ENCODE assay signal across 11 cellular contexts in the genomic region with DNA sequence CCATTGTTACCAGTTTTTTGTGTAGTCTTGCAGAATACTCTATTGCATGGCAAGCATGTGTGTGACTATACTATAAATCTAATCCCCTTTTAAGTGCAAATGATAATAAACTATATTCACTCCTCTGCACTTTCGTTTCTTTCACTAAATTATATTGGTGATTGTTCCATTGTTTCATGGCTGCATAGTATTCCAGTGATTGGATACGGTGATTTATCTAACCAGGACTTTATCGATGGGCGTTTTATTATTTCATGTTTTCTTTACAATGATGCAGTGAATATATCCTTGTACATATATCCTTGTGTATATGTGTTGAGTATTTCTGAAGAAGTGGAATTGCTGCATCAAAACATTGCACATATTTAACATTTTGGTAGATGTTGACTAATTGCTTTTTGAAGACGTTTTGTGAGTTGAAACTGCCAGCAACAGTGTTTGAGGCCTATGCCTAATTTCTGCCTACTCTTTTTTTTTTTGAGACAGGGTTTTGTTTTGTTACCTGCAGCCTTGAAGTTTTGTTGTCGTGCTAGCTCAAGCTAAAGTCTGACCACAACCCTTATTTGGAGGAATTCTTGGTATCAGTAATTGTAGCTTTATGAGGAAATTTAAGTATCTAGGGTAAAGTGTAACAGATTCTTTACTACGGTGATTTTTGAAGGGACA. TPM values are rescaled to one million over a fixed set of nuclear protein-coding genes. Genes with fewer than 3 reads are reported as not detected.
DNase-seq lines count a peak whose midpoint lies in the region; ATAC-seq and TF ChIP-seq lines count a peak whose summit lies in the region.
"Had no signal": no experiment of that assay in that cellular context is flagged by ENCODE, and none has a peak within 500 bp of the region (broad histone marks: within the 10 kb centered on the region; RNA-seq: fewer than 3 reads in every experiment).

No MANE protein-coding gene starts in this region.

- H3K4me1 Mint-ChIP-seq in CD14-positive monocyte (peaks cover 41% of the 10 kb centered on the region), mesothelial cell of epicardium (peaks cover 48% of the 10 kb centered on the region)
- peaks cover 61% of the 10 kb centered on the region for H3K4me1 Mint-ChIP-seq in activated T-helper 1 cell treated with anti-CD3 and anti-CD28 coated beads, Interleukin-12 subunit alpha, Interleukin-12 subunit beta, Interleukin-2, Interleukin-4 antibody, amounts not matched to agents 30 ng/mL and 10 ng/mL and 1 ng/mL, durations not matched to agents 14 hours and 24 hours and 36 hours (ENCODE audit: low read depth)

- in situ Hi-C loops in HAP-1 (cut with MboI; ENCODE audit: low sequenced_read_pairs): loop anchor here (25.0 kb wide), 1 partner anchor 481 kb away; no protein-coding TSS in a partner anchor

- H3K36me3 Mint-ChIP-seq in CD14-positive monocyte (peaks cover 0 to 2% of the 10 kb centered on the region in 2 donors), mesothelial cell of epicardium (no peaks in the 10 kb centered on the region)
- H3K36me3 Mint-ChIP-seq in activated T-helper 1 cell treated with anti-CD3 and anti-CD28 coated beads, Interleukin-12 subunit alpha, Interleukin-12 subunit beta, Interleukin-2, Interleukin-4 antibody, amounts not matched to agents 30 ng/mL and 10 ng/mL and 1 ng/mL, durations not matched to agents 14 hours and 24 hours and 36 hours (ENCODE audit: low read depth): peaks cover 6% of the 10 kb centered on the region

- H3K27ac ChIP-seq in Peyer's patch (no peak overlapping the region), stomach (no peak overlapping the region)
- H3K27ac ChIP-seq: right atrium auricular region had no signal

- H3K27ac Mint-ChIP-seq in CD14-positive monocyte (no peak overlapping the region), mesothelial cell of epicardium (peak overlapping the region; percentile 52)
- peak overlapping the region; percentile 53 for H3K27ac Mint-ChIP-seq in activated T-helper 1 cell treated with anti-CD3 and anti-CD28 coated beads, Interleukin-12 subunit alpha, Interleukin-12 subunit beta, Interleukin-2, Interleukin-4 antibody, amounts not matched to agents 30 ng/mL and 10 ng/mL and 1 ng/mL, durations not matched to agents 14 hours and 24 hours and 36 hours

- H3K4me1 ChIP-seq in HAP-1 (peaks cover 42% of the 10 kb centered on the region), Peyer's patch (peaks cover 0 to 25% (median 6%) of the 10 kb centered on the region in 4 donors), stomach (peaks cover 8 to 71% (median 40%) of the 10 kb centered on the region in 4 donors)

- no peak for TF ChIP-seq EP300 in stomach (IDR thresholded peaks at IDR 0.05)

- H3K9me3 Mint-ChIP-seq in CD14-positive monocyte: peaks cover 0 to 2% (median 0%) of the 10 kb centered on the region in 7 donors
- H3K9me3 Mint-ChIP-seq in activated T-helper 1 cell treated with anti-CD3 and anti-CD28 coated beads, Interleukin-12 subunit alpha, Interleukin-12 subunit beta, Interleukin-2, Interleukin-4 antibody, amounts not matched to agents 30 ng/mL and 10 ng/mL and 1 ng/mL, durations not matched to agents 14 hours and 24 hours and 36 hours: no peaks in the 10 kb centered on the region
- peaks cover under 1% of the 10 kb centered on the region for H3K9me3 Mint-ChIP-seq in mesothelial cell of epicardium

- H3K9me3 ChIP-seq in HAP-1: no peaks in the 10 kb centered on the region
- no peaks in the 10 kb centered on the region for H3K9me3 ChIP-seq in Peyer's patch
- no peaks in the 10 kb centered on the region for H3K9me3 ChIP-seq in stomach
- H3K9me3 ChIP-seq: right atrium auricular region had no signal

- no peak for TF ChIP-seq POLR2A in Peyer's patch (IDR thresholded peaks at IDR 0.05)
- no peak for TF ChIP-seq POLR2A in stomach (IDR thresholded peaks at IDR 0.05)

- H3K27me3 ChIP-seq in HAP-1 (ENCODE audit: low read depth) (no peaks in the 10 kb centered on the region), Peyer's patch (no peaks in the 10 kb centered on the region), stomach (no peaks in the 10 kb centered on the region)
- H3K27me3 ChIP-seq: right atrium auricular region had no signal

- H3K4me3 ChIP-seq in HAP-1 (peak overlapping the region; percentile 80), Peyer's patch (no peak overlapping the region), stomach (no peak overlapping the region)
- H3K4me3 ChIP-seq: right atrium auricular region had no signal

- no peak for DNase-seq in CD14-positive monocyte (ENCODE audit: low spot score)
- peak in 1 of 2 experiments; percentile 79 for DNase-seq in HAP-1 (ENCODE audit: low spot score in 2 of 2)
- DNase-seq in activated T-helper 1 cell treated with anti-CD3 and anti-CD28 coated beads, Interleukin-12 subunit alpha, Interleukin-12 subunit beta, Interleukin-2, Interleukin-4 antibody, amounts not matched to agents 30 ng/mL and 10 ng/mL and 1 ng/mL, durations not matched to agents 14 hours and 24 hours and 36 hours (ENCODE audit: low spot score): no peak
- no peak for DNase-seq in mesothelial cell of epicardium (ENCODE audit: low spot score in 2 of 2, unreplicated experiment in 2 of 2)
- DNase-seq in SIG-M5 treated with dmso at 0.1 percent for 504 hours (lab: John Stamatoyannopoulos, UW; ENCODE audit: unreplicated experiment): no peak
- no peak for DNase-seq in Peyer's patch
- no peak for DNase-seq in stomach
- DNase-seq: activated CD4-positive, CD25-positive, alpha-beta regulatory T cell; NCI-H1105 had no signal

- TF ChIP-seq CTCF in CD14-positive monocyte (IDR thresholded peaks at IDR 0.05): no peak
- TF ChIP-seq CTCF in mesothelial cell of epicardium (IDR thresholded peaks at IDR 0.05; ENCODE audit: unreplicated experiment): no peak
- no peak for TF ChIP-seq CTCF in Peyer's patch (IDR thresholded peaks at IDR 0.05)
- TF ChIP-seq CTCF in stomach (IDR thresholded peaks at IDR 0.05): no peak

- H3K36me3 ChIP-seq in HAP-1 (replicated peaks) (no peaks in the 10 kb centered on the region), Peyer's patch (no peaks in the 10 kb centered on the region), stomach (no peaks in the 10 kb centered on the region)
- H3K36me3 ChIP-seq: right atrium auricular region had no signal

- ATAC-seq in HG03469 (IDR thresholded peaks at IDR 0.05; ENCODE audit: unreplicated experiment): no peak

- 70 to 77% (median 75%) methylated on average over 7 of the region's 7 CpGs for WGBS in stomach, 5 donors

- no peaks in the 10 kb centered on the region for H3K27me3 Mint-ChIP-seq in CD14-positive monocyte (ENCODE audit: low read depth in 3 of 3)
- H3K27me3 Mint-ChIP-seq in activated T-helper 1 cell treated with anti-CD3 and anti-CD28 coated beads, Interleukin-12 subunit alpha, Interleukin-12 subunit beta, Interleukin-2, Interleukin-4 antibody, amounts not matched to agents 30 ng/mL and 10 ng/mL and 1 ng/mL, durations not matched to agents 14 hours and 24 hours and 36 hours (ENCODE audit: insufficient read depth): peaks cover 7% of the 10 kb centered on the region
- H3K27me3 Mint-ChIP-seq in mesothelial cell of epicardium (ENCODE audit: low read depth): no peaks in the 10 kb centered on the region

- intact Hi-C loops in CD14-positive monocyte (cut with micrococcal nuclease) (loop anchor here (5.0 kb wide), 2 partner anchors 131 to 141 kb away; a partner anchor contains a TSS), stomach (cut with DNase I; ENCODE audit: low total_unique reads) (loop anchor here (10.0 kb wide), 1 partner anchor 128 kb away; a partner anchor contains a TSS)
- intact Hi-C loops in activated T-helper 1 cell treated with anti-CD3 and anti-CD28 coated beads, Interleukin-12 subunit alpha, Interleukin-12 subunit beta, Interleukin-2, Interleukin-4 antibody, amounts not matched to agents 30 ng/mL and 10 ng/mL and 1 ng/mL, durations not matched to agents 14 hours and 24 hours and 36 hours (cut with micrococcal nuclease): loop anchor here (5.0 kb wide), 1 partner anchor 1189 kb away; a partner anchor contains a TSS

- peak overlapping the region; percentile 2 to 75 for H3K4me3 Mint-ChIP-seq in CD14-positive monocyte
- peak overlapping the region; percentile 73 for H3K4me3 Mint-ChIP-seq in activated T-helper 1 cell treated with anti-CD3 and anti-CD28 coated beads, Interleukin-12 subunit alpha, Interleukin-12 subunit beta, Interleukin-2, Interleukin-4 antibody, amounts not matched to agents 30 ng/mL and 10 ng/mL and 1 ng/mL, durations not matched to agents 14 hours and 24 hours and 36 hours
- H3K4me3 Mint-ChIP-seq in mesothelial cell of epicardium: peak overlapping the region; percentile 39

RNA-seq across cellular contexts. Expression of a gene that starts 2.7 kb away (rescaled TPM):
- polyA plus RNA-seq in CD14-positive monocyte: 1 to 10 TPM; 7.8 to 8.5 TPM
- total RNA-seq in activated T-helper 1 cell treated with anti-CD3 and anti-CD28 coated beads, Interleukin-12 subunit alpha, Interleukin-12 subunit beta, Interleukin-2, Interleukin-4 antibody, amounts not matched to agents 30 ng/mL and 10 ng/mL and 1 ng/mL, durations not matched to agents 14 hours and 24 hours and 36 hours: 29.8 and 31.7 TPM in 2 replicates
- total RNA-seq in mesothelial cell of epicardium: 81.9 to 85.4 TPM (median 83.6 TPM) in 3 replicates
- total RNA-seq in Peyer's patch: 10 to 100 TPM; 13.8 to 47.0 (median 18.3) TPM
- 10 to 100 TPM; 10.4 to 83.5 (median 18.7) TPM for total RNA-seq in stomach
- 1 to 10 TPM; 4.4 to 5.7 (median 5.3) TPM for polyA plus RNA-seq in stomach

RNA-seq across cellular contexts. Expression of a gene that starts 38.7 kb away (rescaled TPM):
- 10 to 100 TPM; 24.6 to 42.0 TPM for polyA plus RNA-seq in CD14-positive monocyte
- total RNA-seq in activated T-helper 1 cell treated with anti-CD3 and anti-CD28 coated beads, Interleukin-12 subunit alpha, Interleukin-12 subunit beta, Interleukin-2, Interleukin-4 antibody, amounts not matched to agents 30 ng/mL and 10 ng/mL and 1 ng/mL, durations not matched to agents 14 hours and 24 hours and 36 hours: 29.2 and 36.0 TPM in 2 replicates
- total RNA-seq in mesothelial cell of epicardium: 3.8 to 6.0 TPM (median 5.4 TPM) in 3 replicates
- 100 to 1,000 TPM in 1 of 4 donors, 10 to 100 TPM in 3; 23.1 to 133 (median 47.2) TPM for total RNA-seq in Peyer's patch
- 10 to 100 TPM; 12.5 to 33.4 (median 24.3) TPM for total RNA-seq in stomach
- 10 to 100 TPM in 2 of 3 donors, 1 to 10 TPM in 1; 8.9 to 26.2 (median 10.2) TPM for polyA plus RNA-seq in stomach

Comparison
In these comparisons a context has a peak if more than half of its experiments do, and no peak if none do; other contexts are left out.
1. H3K27ac Mint-ChIP-seq: peak in activated T-helper 1 cell treated with anti-CD3 and anti-CD28 coated beads, Interleukin-12 subunit alpha, Interleukin-12 subunit beta, Interleukin-2, Interleukin-4 antibody, amounts not matched to agents 30 ng/mL and 10 ng/mL and 1 ng/mL, durations not matched to agents 14 hours and 24 hours and 36 hours (single experiment) and mesothelial cell of epicardium (single experiment); none in CD14-positive monocyte (0 of 7).
2. Peak in every context shown above with its lines, with median percentiles within 50 percentile points of each other: H3K4me3 Mint-ChIP-seq.